ENCODE assay signal across 12 cellular contexts in genomic region chr9:138021251-138022056, GRCh38.
"Had no signal": no experiment of that assay in that cellular context is flagged by ENCODE, and none has a peak within 500 bp of the region (broad histone marks: within the 10 kb centered on the region; RNA-seq: fewer than 3 reads in every experiment).

No MANE protein-coding gene starts in this region.

- H3K4me1 ChIP-seq: ascending aorta, pancreas had no signal

- H3K36me3 ChIP-seq: ascending aorta, left ventricle myocardium inferior, pancreas, tibial nerve had no signal

- H3K27me3 ChIP-seq: ascending aorta had no signal

- H3K9me3 Mint-ChIP-seq: activated B cell treated with CpG ODN at 0.5 μM for 24 hours; activated T-helper 1 cell treated with anti-CD3 and anti-CD28 coated beads, Interleukin-12 subunit alpha, Interleukin-12 subunit beta, Interleukin-2, Interleukin-4 antibody, amounts not matched to agents 30 ng/mL and 10 ng/mL and 1 ng/mL, durations not matched to agents 14 hours and 24 hours and 36 hours; neural crest cell; stimulated activated effector memory CD8-positive, alpha-beta T cell treated with anti-CD3 and anti-CD28 coated beads, Interleukin-12 subunit alpha, Interleukin-12 subunit beta, amount 100 ng/mL, for 72 hours; T-helper 2 cell treated with Interferon-gamma antibody and Interleukin-4, amounts not matched to agents 5 μg/mL and 100 μg/mL, for 36 hours had no signal

- H3K4me1 Mint-ChIP-seq: activated B cell treated with CpG ODN at 0.5 μM for 24 hours; neural crest cell; stimulated activated effector memory CD8-positive, alpha-beta T cell treated with anti-CD3 and anti-CD28 coated beads, Interleukin-12 subunit alpha, Interleukin-12 subunit beta, amount 100 ng/mL, for 72 hours had no signal

- H3K27ac Mint-ChIP-seq: activated B cell treated with CpG ODN at 0.5 μM for 24 hours; activated T-helper 1 cell treated with anti-CD3 and anti-CD28 coated beads, Interleukin-12 subunit alpha, Interleukin-12 subunit beta, Interleukin-2, Interleukin-4 antibody, amounts not matched to agents 30 ng/mL and 10 ng/mL and 1 ng/mL, durations not matched to agents 14 hours and 24 hours and 36 hours; stimulated activated effector memory CD8-positive, alpha-beta T cell treated with anti-CD3 and anti-CD28 coated beads, Interleukin-12 subunit alpha, Interleukin-12 subunit beta, amount 100 ng/mL, for 72 hours; T-helper 2 cell treated with Interferon-gamma antibody and Interleukin-4, amounts not matched to agents 5 μg/mL and 100 μg/mL, for 36 hours had no signal

- H3K4me3 ChIP-seq: ascending aorta, left ventricle myocardium inferior, tibial nerve had no signal

- H3K4me3 Mint-ChIP-seq: activated B cell treated with CpG ODN at 0.5 μM for 24 hours; activated T-helper 1 cell treated with anti-CD3 and anti-CD28 coated beads, Interleukin-12 subunit alpha, Interleukin-12 subunit beta, Interleukin-2, Interleukin-4 antibody, amounts not matched to agents 30 ng/mL and 10 ng/mL and 1 ng/mL, durations not matched to agents 14 hours and 24 hours and 36 hours; neural crest cell; stimulated activated effector memory CD8-positive, alpha-beta T cell treated with anti-CD3 and anti-CD28 coated beads, Interleukin-12 subunit alpha, Interleukin-12 subunit beta, amount 100 ng/mL, for 72 hours; T-helper 2 cell treated with Interferon-gamma antibody and Interleukin-4, amounts not matched to agents 5 μg/mL and 100 μg/mL, for 36 hours had no signal

- H3K36me3 Mint-ChIP-seq: stimulated activated effector memory CD8-positive, alpha-beta T cell treated with anti-CD3 and anti-CD28 coated beads, Interleukin-12 subunit alpha, Interleukin-12 subunit beta, amount 100 ng/mL, for 72 hours had no signal

- H3K27ac ChIP-seq: ascending aorta, left ventricle myocardium inferior, pancreas, tibial nerve had no signal

- DNase-seq: activated B cell treated with CpG ODN at 0.5 μM for 24 hours; left ventricle myocardium inferior; stimulated activated CD4-positive, alpha-beta T cell treated with anti-CD3 and anti-CD28 coated beads, Interleukin-12 subunit alpha, Interleukin-12 subunit beta, amount 100 ng/mL, for 4 hours had no signal

- FAIRE-seq: bronchial epithelial cell, endometrium, pancreas had no signal

- H3K9me3 ChIP-seq: ascending aorta, left ventricle myocardium inferior, pancreas, tibial nerve had no signal
